ENCODE assay signal across 32 cellular contexts in the genomic region with DNA sequence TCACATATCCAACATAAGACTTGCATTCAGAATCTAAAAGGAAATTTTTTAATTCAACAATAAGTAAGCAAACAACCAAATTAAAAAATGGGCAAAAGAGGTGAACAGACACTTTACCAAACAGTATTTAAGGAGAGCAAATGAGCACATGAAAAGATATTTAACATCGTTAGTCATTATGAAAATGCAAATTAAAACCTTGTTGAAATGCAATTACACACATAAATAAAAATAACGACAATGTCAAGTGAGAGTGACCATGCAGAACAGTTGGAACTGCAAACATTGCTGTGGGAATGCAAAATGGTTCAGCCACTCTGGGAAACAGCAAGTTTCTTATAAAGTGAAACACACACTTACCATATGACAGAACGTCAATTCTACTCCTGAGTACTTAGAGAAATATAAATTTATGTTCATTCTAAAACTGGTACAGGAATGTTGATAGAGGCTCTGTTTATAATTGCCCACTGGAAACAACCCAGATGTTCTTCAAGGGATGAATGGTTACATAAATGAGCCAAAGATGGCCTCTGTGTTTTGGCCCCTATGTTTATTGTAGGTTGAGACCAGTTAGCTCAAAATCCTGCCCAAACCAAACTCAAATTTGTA.
"Had no signal": no experiment of that assay in that cellular context is flagged by ENCODE, and none has a peak within 500 bp of the region (broad histone marks: within the 10 kb centered on the region; RNA-seq: fewer than 3 reads in every experiment).

No MANE protein-coding gene starts in this region.

- FAIRE-seq: colon had no signal

- H3K4me1 Mint-ChIP-seq: activated CD4-positive, alpha-beta memory T cell treated with anti-CD3 and anti-CD28 coated beads, Interleukin-2, amount 10 ng/mL, durations not matched to agents 7 days and 5 days; activated CD4-positive, alpha-beta T cell treated with anti-CD3 and anti-CD28 coated beads for 36 hours; activated CD4-positive, alpha-beta T cell treated with anti-CD3 and anti-CD28 coated beads, Interleukin-2, amount 10 ng/mL, durations not matched to agents 7 days and 5 days had no signal

- H3K4me1 ChIP-seq: adrenal gland, body of pancreas, esophagus muscularis mucosa, foreskin keratinocyte, gastroesophageal sphincter, heart right ventricle had no signal

- H3K36me3 ChIP-seq: adrenal gland, esophagus muscularis mucosa, gastroesophageal sphincter, heart right ventricle had no signal

- DNase-seq: activated CD4-positive, alpha-beta memory T cell treated with anti-CD3 and anti-CD28 coated beads, Interleukin-2, amount 10 ng/mL, durations not matched to agents 7 days and 5 days; activated CD4-positive, alpha-beta T cell treated with anti-CD3 and anti-CD28 coated beads for 36 hours; activated CD4-positive, alpha-beta T cell treated with anti-CD3 and anti-CD28 coated beads, Interleukin-2, amount 10 ng/mL, durations not matched to agents 7 days and 5 days; activated CD4-positive, alpha-beta T cell treated with anti-CD3 and anti-CD28 coated beads, Interleukin-2, amount 50 U/mL, for 4 hours; activated CD4-positive, CD25-positive, alpha-beta regulatory T cell; activated CD4-positive, CD25-positive, alpha-beta regulatory T cell treated with anti-CD3 and anti-CD28 coated beads, Interleukin-2, amount 50 U/mL, for 72 hours; activated CD8-positive, alpha-beta memory T cell treated with anti-CD3 and anti-CD28 coated beads, Interleukin-2, amount 50 U/mL, for 48 hours; activated effector memory CD4-positive, alpha-beta T cell treated with Interleukin-2 at 50 U/mL for 16 hours; activated gamma-delta T cell treated with Interleukin-2 at 50 U/mL for 16 hours; activated naive CD4-positive, alpha-beta T cell treated with anti-CD3 and anti-CD28 coated beads, Interleukin-2, amount 50 U/mL, for 16 hours; activated naive CD4-positive, alpha-beta T cell treated with Interleukin-2 at 50 U/mL for 16 hours; activated T-cell treated with anti-CD3 and anti-CD28 coated beads for 4 hours; activated T-cell treated with anti-CD3 and anti-CD28 coated beads, Interleukin-2, amount 50 U/mL, for 24 hours; activated T-cell treated with anti-CD3 and anti-CD28 coated beads, Interleukin-2, amount 50 U/mL, for 72 hours; adrenal gland; amygdala; aorta; body of pancreas; caudate nucleus; cortex of kidney; dermis blood vessel endothelial cell; effector CD4-positive, alpha-beta T cell; effector memory CD8-positive, alpha-beta T cell; erythroblast; foreskin keratinocyte; heart right ventricle; T-helper 2 cell had no signal

- H3K27ac ChIP-seq: adrenal gland, body of pancreas, esophagus muscularis mucosa, foreskin keratinocyte, gastroesophageal sphincter, heart right ventricle, hepatocyte had no signal

- ATAC-seq: activated CD4-positive, alpha-beta T cell treated with anti-CD3 and anti-CD28 coated beads for 36 hours; activated T-cell treated with anti-CD3 and anti-CD28 coated beads, Interleukin-2, amount 50 U/mL, for 72 hours; body of pancreas; effector memory CD8-positive, alpha-beta T cell; foreskin keratinocyte; gastroesophageal sphincter; heart right ventricle had no signal

- H3K27me3 ChIP-seq: adrenal gland, body of pancreas, esophagus muscularis mucosa, foreskin keratinocyte, gastroesophageal sphincter, heart right ventricle, hepatocyte had no signal

- H3K27ac Mint-ChIP-seq: activated CD4-positive, alpha-beta memory T cell treated with anti-CD3 and anti-CD28 coated beads, Interleukin-2, amount 10 ng/mL, durations not matched to agents 7 days and 5 days; activated CD4-positive, alpha-beta T cell treated with anti-CD3 and anti-CD28 coated beads for 36 hours; activated CD4-positive, alpha-beta T cell treated with anti-CD3 and anti-CD28 coated beads, Interleukin-2, amount 10 ng/mL, durations not matched to agents 7 days and 5 days; activated naive CD8-positive, alpha-beta T cell; activated T-cell treated with anti-CD3 and anti-CD28 coated beads, Interleukin-2, amount 50 U/mL, for 24 hours; activated T-cell treated with anti-CD3 and anti-CD28 coated beads, Interleukin-2, amount 50 U/mL, for 72 hours; effector memory CD8-positive, alpha-beta T cell had no signal

- H3K36me3 Mint-ChIP-seq: activated naive CD8-positive, alpha-beta T cell had no signal

- H3K27me3 Mint-ChIP-seq: activated CD4-positive, alpha-beta memory T cell treated with anti-CD3 and anti-CD28 coated beads, Interleukin-2, amount 10 ng/mL, durations not matched to agents 7 days and 5 days; activated CD4-positive, alpha-beta T cell treated with anti-CD3 and anti-CD28 coated beads for 36 hours; activated CD4-positive, alpha-beta T cell treated with anti-CD3 and anti-CD28 coated beads, Interleukin-2, amount 10 ng/mL, durations not matched to agents 7 days and 5 days; activated naive CD8-positive, alpha-beta T cell; activated T-cell treated with anti-CD3 and anti-CD28 coated beads, Interleukin-2, amount 50 U/mL, for 24 hours; effector memory CD8-positive, alpha-beta T cell had no signal

- H3K4me3 Mint-ChIP-seq: activated CD4-positive, alpha-beta memory T cell treated with anti-CD3 and anti-CD28 coated beads, Interleukin-2, amount 10 ng/mL, durations not matched to agents 7 days and 5 days; activated CD4-positive, alpha-beta T cell treated with anti-CD3 and anti-CD28 coated beads for 36 hours; activated CD4-positive, alpha-beta T cell treated with anti-CD3 and anti-CD28 coated beads, Interleukin-2, amount 10 ng/mL, durations not matched to agents 7 days and 5 days; activated naive CD8-positive, alpha-beta T cell; activated T-cell treated with anti-CD3 and anti-CD28 coated beads, Interleukin-2, amount 50 U/mL, for 24 hours; activated T-cell treated with anti-CD3 and anti-CD28 coated beads, Interleukin-2, amount 50 U/mL, for 72 hours; effector memory CD8-positive, alpha-beta T cell had no signal

- H3K9me3 ChIP-seq: body of pancreas had no signal

- H3K4me3 ChIP-seq: adrenal gland, body of pancreas, esophagus muscularis mucosa, gastroesophageal sphincter, heart right ventricle, hepatocyte had no signal
